3 cellular contexts compared by ENCODE assay signal in genomic region chr14:81903477-81903876, GRCh38.
"Had no signal": no experiment of that assay in that cellular context is flagged by ENCODE, and none has a peak within 500 bp of the region (broad histone marks: within the 10 kb centered on the region; RNA-seq: fewer than 3 reads in every experiment).

No MANE protein-coding gene starts in this region.

- DNase-seq: GDM1, GF-D8 had no signal

- H3K4me3 ChIP-seq: GM12878 had no signal

- ATAC-seq: GM12878 had no signal
